In the genomic region with DNA sequence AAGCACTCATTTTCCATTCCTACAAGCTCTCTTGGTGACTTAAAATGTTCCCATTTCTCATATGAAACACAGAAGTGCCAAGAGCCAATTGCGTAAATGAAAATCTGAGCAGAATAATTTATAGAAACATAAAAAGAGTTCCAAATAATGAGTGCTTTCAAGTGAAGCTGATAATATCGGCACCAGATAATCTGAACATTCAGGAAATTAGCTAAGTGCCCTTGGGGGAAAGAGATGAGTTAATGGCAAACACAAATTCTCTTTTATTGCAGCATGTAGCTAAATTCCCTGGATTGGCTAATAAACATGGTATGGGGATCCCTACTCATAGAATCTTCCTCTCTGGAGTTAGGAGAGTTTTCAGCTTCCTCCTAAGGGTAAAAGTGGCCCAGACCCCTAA, we compare ENCODE assay signal across 23 cellular contexts. TPM values are rescaled to one million over a fixed set of nuclear protein-coding genes. Genes with fewer than 3 reads are reported as not detected.
DNase-seq lines count a peak whose midpoint lies in the region; ATAC-seq and TF ChIP-seq lines count a peak whose summit lies in the region.
"Had no signal": no experiment of that assay in that cellular context is flagged by ENCODE, and none has a peak within 500 bp of the region (broad histone marks: within the 10 kb centered on the region; RNA-seq: fewer than 3 reads in every experiment).

No MANE protein-coding gene starts in this region.

- no peak for TF ChIP-seq CTCF in OCI-LY7 (conservative IDR thresholded peaks at IDR 0.05; ENCODE audit: low read length)

- no peaks in the 10 kb centered on the region for H3K9me3 ChIP-seq in OCI-LY7 (ENCODE audit: low read length)
- H3K9me3 ChIP-seq: ascending aorta, prostate gland, SJCRH30 had no signal

- H3K9me2 ChIP-seq in OCI-LY7 (ENCODE audit: insufficient read depth, low read length), result no peaks in the 10 kb centered on the region

- H2AFZ ChIP-seq in OCI-LY7 (ENCODE audit: low read length), result no peak overlapping the region
- H2AFZ ChIP-seq: PC-9 had no signal

- peak overlapping the region; percentile 99 for H3K27ac Mint-ChIP-seq in activated T-cell treated with anti-CD3 and anti-CD28 coated beads, Interleukin-2, amount 50 U/mL, for 72 hours
- H3K27ac Mint-ChIP-seq in activated naive CD8-positive, alpha-beta T cell treated with anti-CD3 and anti-CD28 coated beads, Interleukin-2, amount 10 ng/mL, durations not matched to agents 7 days and 5 days, result peak overlapping the region; percentile 99
- peak overlapping the region; percentile 99 for H3K27ac Mint-ChIP-seq in stimulated activated effector memory CD8-positive, alpha-beta T cell treated with anti-CD3 and anti-CD28 coated beads, Interleukin-12 subunit alpha, Interleukin-12 subunit beta, amount 100 ng/mL, for 72 hours
- H3K27ac Mint-ChIP-seq: HFFc6, IgD-negative memory B cell had no signal

- peaks cover 45 to 72% of the 10 kb centered on the region in 2 donors for H3K36me3 Mint-ChIP-seq in activated T-cell treated with anti-CD3 and anti-CD28 coated beads, Interleukin-2, amount 50 U/mL, for 72 hours (ENCODE audit: insufficient read depth in 2 of 2)
- peaks cover 89% of the 10 kb centered on the region for H3K36me3 Mint-ChIP-seq in activated naive CD8-positive, alpha-beta T cell treated with anti-CD3 and anti-CD28 coated beads, Interleukin-2, amount 10 ng/mL, durations not matched to agents 7 days and 5 days
- H3K36me3 Mint-ChIP-seq in stimulated activated effector memory CD8-positive, alpha-beta T cell treated with anti-CD3 and anti-CD28 coated beads, Interleukin-12 subunit alpha, Interleukin-12 subunit beta, amount 100 ng/mL, for 72 hours, result peaks cover 100% of the 10 kb centered on the region

- no peak overlapping the region for H3K27ac ChIP-seq in OCI-LY7 (ENCODE audit: low read depth, low read length, poor library complexity, severe bottlenecking)
- H3K27ac ChIP-seq: ascending aorta, PC-9, prostate gland, SJCRH30 had no signal

- BruUV-seq in OCI-LY7 (replicated peaks; lab: Mats Ljungman, UMichigan), result no TSS peak

- no peaks in the 10 kb centered on the region for H3K79me2 ChIP-seq in OCI-LY7 (ENCODE audit: insufficient read depth, low read depth, low read length)

- no peaks in the 10 kb centered on the region for H4K20me1 ChIP-seq in OCI-LY7 (ENCODE audit: insufficient read depth, low read length)

- H3K4me3 Mint-ChIP-seq in activated T-cell treated with anti-CD3 and anti-CD28 coated beads, Interleukin-2, amount 50 U/mL, for 72 hours, result peak overlapping the region; percentile 80 to 87
- H3K4me3 Mint-ChIP-seq in activated naive CD8-positive, alpha-beta T cell treated with anti-CD3 and anti-CD28 coated beads, Interleukin-2, amount 10 ng/mL, durations not matched to agents 7 days and 5 days, result peak overlapping the region; percentile 86
- peak overlapping the region; percentile 78 for H3K4me3 Mint-ChIP-seq in stimulated activated effector memory CD8-positive, alpha-beta T cell treated with anti-CD3 and anti-CD28 coated beads, Interleukin-12 subunit alpha, Interleukin-12 subunit beta, amount 100 ng/mL, for 72 hours
- H3K4me3 Mint-ChIP-seq: HFFc6, IgD-negative memory B cell had no signal

- H3K4me2 ChIP-seq in OCI-LY7 (ENCODE audit: low read length), result no peak overlapping the region
- H3K4me2 ChIP-seq: PC-9 had no signal

- intact Hi-C loops in OCI-LY7 (cut with micrococcal nuclease; ENCODE audit: unreplicated experiment), result no loop called here

- no peaks in the 10 kb centered on the region for H3K27me3 Mint-ChIP-seq in activated T-cell treated with anti-CD3 and anti-CD28 coated beads, Interleukin-2, amount 50 U/mL, for 72 hours (ENCODE audit: low read depth)
- H3K27me3 Mint-ChIP-seq in activated naive CD8-positive, alpha-beta T cell treated with anti-CD3 and anti-CD28 coated beads, Interleukin-2, amount 10 ng/mL, durations not matched to agents 7 days and 5 days, result no peaks in the 10 kb centered on the region
- H3K27me3 Mint-ChIP-seq: IgD-negative memory B cell had no signal

- CTCF ChIA-PET in OCI-LY7 (lab: Charles Lee; ENCODE audit: unreplicated experiment), result interaction anchor here (1.3 kb wide), 1 partner anchor 11 kb away, joined by 3 read pairs; no protein-coding TSS in a partner anchor

- no peaks in the 10 kb centered on the region for H3K9me3 Mint-ChIP-seq in activated T-cell treated with anti-CD3 and anti-CD28 coated beads, Interleukin-2, amount 50 U/mL, for 72 hours
- H3K9me3 Mint-ChIP-seq in activated naive CD8-positive, alpha-beta T cell treated with anti-CD3 and anti-CD28 coated beads, Interleukin-2, amount 10 ng/mL, durations not matched to agents 7 days and 5 days, result no peaks in the 10 kb centered on the region
- H3K9me3 Mint-ChIP-seq in stimulated activated effector memory CD8-positive, alpha-beta T cell treated with anti-CD3 and anti-CD28 coated beads, Interleukin-12 subunit alpha, Interleukin-12 subunit beta, amount 100 ng/mL, for 72 hours, result no peaks in the 10 kb centered on the region
- H3K9me3 Mint-ChIP-seq: HFFc6, IgD-negative memory B cell had no signal

- peaks cover 100% of the 10 kb centered on the region for H3K4me1 Mint-ChIP-seq in activated T-cell treated with anti-CD3 and anti-CD28 coated beads, Interleukin-2, amount 50 U/mL, for 72 hours (ENCODE audit: low read depth)
- H3K4me1 Mint-ChIP-seq in activated naive CD8-positive, alpha-beta T cell treated with anti-CD3 and anti-CD28 coated beads, Interleukin-2, amount 10 ng/mL, durations not matched to agents 7 days and 5 days, result peaks cover 88% of the 10 kb centered on the region
- peaks cover 98% of the 10 kb centered on the region for H3K4me1 Mint-ChIP-seq in stimulated activated effector memory CD8-positive, alpha-beta T cell treated with anti-CD3 and anti-CD28 coated beads, Interleukin-12 subunit alpha, Interleukin-12 subunit beta, amount 100 ng/mL, for 72 hours

- peaks cover 25% of the 10 kb centered on the region for H3K36me3 ChIP-seq in OCI-LY7 (ENCODE audit: insufficient read depth, low read length)
- H3K36me3 ChIP-seq: ascending aorta, prostate gland had no signal

- no peak overlapping the region for H3K4me3 ChIP-seq in OCI-LY7 (ENCODE audit: low read depth, low read length, poor library complexity, severe bottlenecking)
- H3K4me3 ChIP-seq: ascending aorta, PC-9, prostate gland, SJCRH30 had no signal

- no peak for DNase-seq in activated T-cell treated with anti-CD3 and anti-CD28 coated beads, Interleukin-2, amount 50 U/mL, for 72 hours
- no peak for DNase-seq in activated T-cell treated with anti-CD3 and anti-CD28 coated beads for 4 hours
- peak; percentile 20 for DNase-seq in RPMI7951 (ENCODE audit: low read depth)
- DNase-seq in activated naive CD8-positive, alpha-beta T cell treated with anti-CD3 and anti-CD28 coated beads, Interleukin-2, amount 10 ng/mL, durations not matched to agents 7 days and 5 days, result no peak
- DNase-seq in stimulated activated effector memory CD8-positive, alpha-beta T cell treated with anti-CD3 and anti-CD28 coated beads, Interleukin-12 subunit alpha, Interleukin-12 subunit beta, amount 100 ng/mL, for 72 hours (ENCODE audit: low spot score in 2 of 2), result no peak
- DNase-seq in NCI-H510A treated with DMSO at 0.1 percent for 48 hours (lab: John Stamatoyannopoulos, UW), result no peak
- no peak for DNase-seq in OCI-LY7 (ENCODE audit: low spot score)
- DNase-seq in AG08396 (ENCODE audit: low spot score), result no peak
- DNase-seq: activated CD4-positive, alpha-beta T cell treated with anti-CD3 and anti-CD28 coated beads for 4 hours; COR-L47; glutamatergic neuron; HFFc6; midbrain; NCI-H1436; NCI-H774; PC-9; SJCRH30; stimulated activated CD4-positive, alpha-beta T cell treated with anti-CD3 and anti-CD28 coated beads, Interleukin-4, amount 100 ng/mL, for 1 hour; substantia nigra had no signal

- H3K4me1 ChIP-seq in OCI-LY7 (ENCODE audit: insufficient read depth, low read length, poor library complexity, severe bottlenecking), result peaks cover 56% of the 10 kb centered on the region
- H3K4me1 ChIP-seq: prostate gland had no signal

- no peak for ATAC-seq in activated T-cell treated with anti-CD3 and anti-CD28 coated beads, Interleukin-2, amount 50 U/mL, for 72 hours (replicated peaks in 1 of 2)
- ATAC-seq in activated naive CD8-positive, alpha-beta T cell treated with anti-CD3 and anti-CD28 coated beads, Interleukin-2, amount 10 ng/mL, durations not matched to agents 7 days and 5 days (ENCODE audit: low read depth), result no peak
- ATAC-seq in stimulated activated effector memory CD8-positive, alpha-beta T cell treated with anti-CD3 and anti-CD28 coated beads, Interleukin-12 subunit alpha, Interleukin-12 subunit beta, amount 100 ng/mL, for 72 hours, result no peak
- ATAC-seq: left lobe of liver had no signal

- POLR2A ChIA-PET in activated naive CD8-positive, alpha-beta T cell treated with anti-CD3 and anti-CD28 coated beads, Interleukin-2, amount 10 ng/mL, durations not matched to agents 7 days and 5 days (lab: Charles Lee), result interaction anchor here (1.0 to 20.6 kb wide), 16 partner anchors 9 to 819 kb away, joined by 3 to 452 read pairs (median 5); no protein-coding TSS in a partner anchor
- POLR2A ChIA-PET in OCI-LY7 (lab: Charles Lee), result interaction anchor here (0.7 to 3.3 kb wide), 7 partner anchors 9 to 94 kb away, joined by 3 to 26 read pairs (median 3); no protein-coding TSS in a partner anchor

RNA-seq across cellular contexts. Expression of gene DAD1, which starts 46.7 kb away (rescaled TPM):
- 100 to 1,000 TPM; 165 to 188 TPM for total RNA-seq in activated T-cell treated with anti-CD3 and anti-CD28 coated beads, Interleukin-2, amount 50 U/mL, for 72 hours
- total RNA-seq in RPMI7951 (2014; rRNA removed; shearing (Covaris generic)), result 486 and 521 TPM in 2 replicates
- 100 to 1,000 TPM; 124 to 148 TPM for total RNA-seq in activated naive CD8-positive, alpha-beta T cell treated with anti-CD3 and anti-CD28 coated beads, Interleukin-2, amount 10 ng/mL, durations not matched to agents 7 days and 5 days
- total RNA-seq in OCI-LY7 (2014; rRNA removed; shearing (Covaris generic)), result 88.6 and 154 TPM in 2 replicates
- 115 and 117 TPM in 2 replicates for total RNA-seq in OCI-LY7 (2022)

RNA-seq across cellular contexts. Expression of gene ABHD4, which starts 55.7 kb away (rescaled TPM):
- 10 to 100 TPM; 18.8 to 21.9 TPM for total RNA-seq in activated T-cell treated with anti-CD3 and anti-CD28 coated beads, Interleukin-2, amount 50 U/mL, for 72 hours
- 15.5 and 16.1 TPM in 2 replicates for total RNA-seq in RPMI7951 (2014; rRNA removed; shearing (Covaris generic))
- 10 to 100 TPM; 13.0 to 17.9 TPM for total RNA-seq in activated naive CD8-positive, alpha-beta T cell treated with anti-CD3 and anti-CD28 coated beads, Interleukin-2, amount 10 ng/mL, durations not matched to agents 7 days and 5 days
- 5.6 and 6.6 TPM in 2 replicates for total RNA-seq in OCI-LY7 (2014; rRNA removed; shearing (Covaris generic))
- 15.1 and 15.6 TPM in 2 replicates for total RNA-seq in OCI-LY7 (2022)
